30 cellular contexts compared by ENCODE assay signal in genomic region chr2:3643371-3644245, GRCh38. TPM values are rescaled to one million over a fixed set of nuclear protein-coding genes. Genes with fewer than 3 reads are reported as not detected.
A peak's percentile ranks its signal among the peaks of the same experiment; 100 is the strongest.
DNase-seq lines count a peak whose midpoint lies in the region; ATAC-seq, FAIRE-seq and TF ChIP-seq lines count a peak whose summit lies in the region.
"Had no signal": no experiment of that assay in that cellular context is flagged by ENCODE, and none has a peak within 500 bp of the region (broad histone marks: within the 10 kb centered on the region; RNA-seq: fewer than 3 reads in every experiment).

No MANE protein-coding gene starts in this region.

- BruUV-seq in HepG2 (replicated peaks; lab: Mats Ljungman, UMichigan): no TSS peak

- H3K9ac ChIP-seq in HepG2 (ENCODE audit: insufficient read depth, low read depth, low read length): no peak overlapping the region
- H3K9ac ChIP-seq: BLaER1, KMS-11 had no signal

- no peaks in the 10 kb centered on the region for H3K79me2 ChIP-seq in HepG2 (ENCODE audit: insufficient read depth, low read length)

- intact Hi-C loops in cardiac septum (cut with DNase I): no loop called here
- intact Hi-C loops in heart right ventricle (cut with DNase I): loop anchor here in 2 of 10 donors (10.0 kb wide), 2 partner anchors 49 to 219 kb away; partner anchors contain the start of gene COLEC11 (in 1 of the 2)
- intact Hi-C loops in adrenal gland (cut with DNase I): loop anchor here (10.0 kb wide), 2 partner anchors 199 to 229 kb away; no protein-coding TSS in a partner anchor
- intact Hi-C loops in HepG2 (cut with micrococcal nuclease; ENCODE audit: unreplicated experiment): no loop called here

- CTCF ChIA-PET in HepG2 (lab: Yijun Ruan, JAX; ENCODE audit: low intra/inter-chr PET ratio, low total read pairs): no interaction called here

- TF ChIP-seq EP300 in HepG2 (IDR thresholded peaks at IDR 0.05; ENCODE audit: low read depth in 2 of 2, low read length in 2 of 2): no peak
- TF ChIP-seq EP300 in HepG2 (CRISPR knock-in tag; IDR thresholded peaks at IDR 0.05; ENCODE audit: borderline replicate concordance): no peak
- no peak for TF ChIP-seq EP300 in suprapubic skin (IDR thresholded peaks at IDR 0.05)

- TF ChIP-seq RAD21 in HepG2 (CRISPR knock-in tag; IDR thresholded peaks at IDR 0.05): no peak

- WGBS in heart right ventricle, 2 donors: 92 to 94% methylated on average over 48 of the region's 48 CpGs
- 90 to 95% (median 93%) methylated on average over 10 to 48 of the region's 48 CpGs for WGBS in adrenal gland, 4 donors
- WGBS in HepG2 (ENCODE audit: low lambda C conversion rate): 79% methylated on average over 38 of the region's 48 CpGs
- 93% methylated on average over 25 of the region's 48 CpGs for WGBS in suprapubic skin

- peak; percentile 63 for DNase-seq in cardiac septum (ENCODE audit: low spot score)
- DNase-seq in heart right ventricle: no peak
- DNase-seq in adrenal gland: peak in 5 of 7 donors; percentile 4 to 38 (median 9)
- no peak for DNase-seq in HepG2 (ENCODE audit: low spot score)
- peak; percentile 55 to 73 for DNase-seq in suprapubic skin (ENCODE audit: low spot score in 2 of 2)
- DNase-seq in Ammon's horn (ENCODE audit: low spot score): no peak
- DNase-seq in effector CD4-positive, alpha-beta T cell: no peak
- DNase-seq: activated CD4-positive, alpha-beta T cell treated with anti-CD3 and anti-CD28 coated beads for 4 hours; cerebellar nuclear complex; NCI-H1417 treated with DMSO at 0.1 percent for 48 hours; NCI-H2081 treated with DMSO at 0.1 percent for 48 hours; NCI-H226; stimulated activated CD4-positive, alpha-beta T cell treated with anti-CD3 and anti-CD28 coated beads, Interleukin-15, amount 100 ng/mL, for 24 hours; stimulated activated naive CD4-positive, alpha-beta T cell had no signal

- H3K4me3 ChIP-seq in heart right ventricle: no peak overlapping the region
- no peak overlapping the region for H3K4me3 ChIP-seq in adrenal gland
- no peak overlapping the region for H3K4me3 ChIP-seq in HepG2 (replicated peaks in 1 of 3; ENCODE audit: insufficient read depth in 1 of 3, low read depth in 2 of 3, low read length in 3 of 3)
- H3K4me3 ChIP-seq in suprapubic skin: no peak overlapping the region
- H3K4me3 ChIP-seq: BLaER1, lung had no signal

- TF ChIP-seq POLR2A in adrenal gland (IDR thresholded peaks at IDR 0.05) (no peak), HepG2 (IDR thresholded peaks at IDR 0.05; ENCODE audit: insufficient read depth in 1 of 2, low read depth in 2 of 2, low read length in 2 of 2) (no peak), suprapubic skin (IDR thresholded peaks at IDR 0.05) (no peak)

- no peaks in the 10 kb centered on the region for H3K4me1 ChIP-seq in heart right ventricle
- no peaks in the 10 kb centered on the region for H3K4me1 ChIP-seq in adrenal gland (replicated peaks in 1 of 2)
- H3K4me1 ChIP-seq in HepG2 (ENCODE audit: insufficient read depth, low read length): peaks cover 21% of the 10 kb centered on the region
- H3K4me1 ChIP-seq in suprapubic skin: no peaks in the 10 kb centered on the region

- H2AFZ ChIP-seq in HepG2 (ENCODE audit: low read length): no peak overlapping the region

- H3K9me3 ChIP-seq in heart right ventricle: no peaks in the 10 kb centered on the region
- no peaks in the 10 kb centered on the region for H3K9me3 ChIP-seq in adrenal gland (replicated peaks in 1 of 3)
- H3K9me3 ChIP-seq in HepG2 (ENCODE audit: low read length): no peaks in the 10 kb centered on the region
- no peaks in the 10 kb centered on the region for H3K9me3 ChIP-seq in suprapubic skin
- H3K9me3 ChIP-seq: BLaER1 had no signal

- ATAC-seq in heart right ventricle (no peak), HepG2 (no peak), GM21528 (IDR thresholded peaks at IDR 0.05; ENCODE audit: low FRiP score, unreplicated experiment) (no peak)
- ATAC-seq: HCT116 had no signal

- FAIRE-seq in HepG2 (lab: Jason Lieb, UNC): no peak
- FAIRE-seq: GM19239, urothelium cell line had no signal

- no peaks in the 10 kb centered on the region for H4K20me1 ChIP-seq in HepG2 (ENCODE audit: insufficient read depth, low read length)
- H4K20me1 ChIP-seq: BLaER1 had no signal

- H3K27ac ChIP-seq in heart right ventricle (no peak overlapping the region), adrenal gland (no peak overlapping the region), HepG2 (ENCODE audit: extremely low read length, insufficient read depth, low read length) (no peak overlapping the region), suprapubic skin (no peak overlapping the region)
- H3K27ac ChIP-seq: BLaER1, KMS-11 had no signal

- in situ Hi-C loops in HepG2 (cut with HindIII; ENCODE audit: extremely low pct_ligation_motif_present, low pct_unique_long_range_greater_than_20kb): no loop called here

- TF ChIP-seq CTCF in heart right ventricle (IDR thresholded peaks at IDR 0.05): no peak
- TF ChIP-seq CTCF in adrenal gland (IDR thresholded peaks at IDR 0.05): no peak
- no peak for TF ChIP-seq CTCF in HepG2 (CRISPR knock-in tag; IDR thresholded peaks at IDR 0.05)
- TF ChIP-seq CTCF in suprapubic skin (IDR thresholded peaks at IDR 0.05): no peak

- H3K36me3 ChIP-seq in heart right ventricle: no peaks in the 10 kb centered on the region
- H3K36me3 ChIP-seq in adrenal gland (replicated peaks in 1 of 2): no peaks in the 10 kb centered on the region
- no peaks in the 10 kb centered on the region for H3K36me3 ChIP-seq in HepG2 (replicated peaks in 1 of 2; ENCODE audit: control insufficient read depth in 1 of 2, insufficient read depth in 2 of 2, low read length in 2 of 2)
- no peaks in the 10 kb centered on the region for H3K36me3 ChIP-seq in suprapubic skin
- H3K36me3 ChIP-seq: BLaER1 had no signal

- H3K27me3 ChIP-seq in heart right ventricle (no peaks in the 10 kb centered on the region), adrenal gland (no peaks in the 10 kb centered on the region), HepG2 (ENCODE audit: control insufficient read depth in 1 of 2, insufficient read depth in 2 of 2, low read length in 2 of 2) (peaks cover 3 to 12% of the 10 kb centered on the region in 2 experiments; a peak in 3 of 5 replicates), suprapubic skin (peaks cover under 1% of the 10 kb centered on the region)
- H3K27me3 ChIP-seq: BLaER1 had no signal

- no peak overlapping the region for H3K4me2 ChIP-seq in HepG2 (ENCODE audit: low read depth, low read length)
- H3K4me2 ChIP-seq: BLaER1, KMS-11 had no signal

- POLR2A ChIA-PET in HepG2 (lab: Yijun Ruan, JAX): interaction anchor here (1.4 kb wide), 1 partner anchor 16 kb away, joined by 3 read pairs; no protein-coding TSS in a partner anchor

RNA-seq across cellular contexts. Expression of gene ALLC, which starts 14.4 kb away (rescaled TPM):
- total RNA-seq in cardiac septum (not detected), heart right ventricle (not detected), adrenal gland (1 to 10 TPM in 1 of 8 donors, under 1 TPM in 2, not detected in 5; 0.47 to 1.0 (median 0.57) TPM), HepG2 (2016; rRNA removed; fragmentation: Illumina TruSeq; extraction: Trizol) (0.11 TPM in 1 of 2 replicates, not detected in the other), suprapubic skin (not detected)
- polyA plus RNA-seq in heart right ventricle (under 1 TPM in 1 of 2 donors, not detected in 1; 0.59 TPM), adrenal gland (1 to 10 TPM in 2 of 3 donors, under 1 TPM in 1; 0.07 to 7.9 (median 2.8) TPM), HepG2 (2011; rRNA removed) (0.04 and 0.08 TPM in 2 replicates)
- 0.20 TPM in 1 of 2 replicates, not detected in the other for total RNA-seq in HepG2 (2016; cell fraction: cytosol; rRNA removed; fragmentation: Illumina TruSeq; extraction: Trizol; ENCODE audit: low read depth)
- 0.19 TPM in 1 of 2 replicates, not detected in the other for total RNA-seq in HepG2 (2016; cell fraction: insoluble cytoplasmic fraction; rRNA removed; fragmentation: Illumina TruSeq; extraction: Trizol)
- 0.14 TPM in 1 of 2 replicates, not detected in the other for total RNA-seq in HepG2 (2016; cell fraction: membrane; rRNA removed; fragmentation: Illumina TruSeq; extraction: Trizol)
- total RNA-seq in HepG2 (2016; cell fraction: nucleus; rRNA removed; fragmentation: Illumina TruSeq; extraction: Trizol): 0.25 and 0.43 TPM in 2 replicates
- 0.03 TPM in 1 of 2 replicates, not detected in the other for polyA plus RNA-seq in HepG2 (2011; cell fraction: cytosol; rRNA removed)
- polyA plus RNA-seq in HepG2 (2011; cell fraction: nucleus; rRNA removed): 0.07 and 0.16 TPM in 2 replicates
- not detected in 2 replicates for polyA plus RNA-seq in HepG2 (2012)
- not detected in 2 replicates for polyA plus RNA-seq in HepG2 (2016; cell fraction: cytosol; fragmentation: Illumina TruSeq; extraction: Trizol; ENCODE audit: low read depth)
- 0.25 TPM in 1 of 2 replicates, not detected in the other for polyA plus RNA-seq in HepG2 (2016; cell fraction: insoluble cytoplasmic fraction; fragmentation: Illumina TruSeq; extraction: Trizol; ENCODE audit: low read depth)
- 0.08 TPM in 1 of 2 replicates, not detected in the other for polyA plus RNA-seq in HepG2 (2016; cell fraction: membrane; fragmentation: Illumina TruSeq; extraction: Trizol; ENCODE audit: low read depth)
- polyA plus RNA-seq in HepG2 (2016; cell fraction: nucleus; fragmentation: Illumina TruSeq; extraction: Trizol; ENCODE audit: insufficient read depth, low read depth): 0.92 and 1.3 TPM in 2 replicates
- not detected in 2 replicates for polyA minus RNA-seq in HepG2 (2011; rRNA and poly(A)+ RNA removed; ENCODE audit: low replicate concordance)
- polyA minus RNA-seq in HepG2 (2011; cell fraction: cytosol; rRNA and poly(A)+ RNA removed): not detected in 2 replicates
- 0.39 TPM in 1 of 2 replicates, not detected in the other for polyA minus RNA-seq in HepG2 (2011; cell fraction: nucleus; rRNA and poly(A)+ RNA removed)
- total RNA-seq: activated T-helper 1 cell treated with anti-CD3 and anti-CD28 coated beads, Interleukin-12 subunit alpha, Interleukin-12 subunit beta, Interleukin-2, Interleukin-4 antibody, amounts not matched to agents 30 ng/mL and 10 ng/mL and 1 ng/mL, durations not matched to agents 14 hours and 24 hours and 36 hours; glomerular endothelial cell; HT1080; lung; neural crest cell; progenitor cell of endocrine pancreas; RPMI7951; T-helper 1 cell treated with Interleukin-12 subunit alpha and Interleukin-12 subunit beta and Interleukin-4 antibody, amounts not matched to agents 30 ng/mL and 1 ng/mL, for 36 hours; temporal lobe had no signal

RNA-seq across cellular contexts. Expression of gene COLEC11, which starts 48.7 kb away (rescaled TPM):
- 3.1 TPM for total RNA-seq in cardiac septum
- total RNA-seq in heart right ventricle: 1 to 10 TPM; 2.0 to 7.2 (median 4.1) TPM
- 10 to 100 TPM; 18.2 to 26.7 TPM for polyA plus RNA-seq in heart right ventricle
- 100 to 1,000 TPM in 2 of 8 donors, 10 to 100 TPM in 6; 21.9 to 132 (median 69.3) TPM for total RNA-seq in adrenal gland
- polyA plus RNA-seq in adrenal gland: 100 to 1,000 TPM in 2 of 3 donors, 10 to 100 TPM in 1; 16.8 to 155 (median 107) TPM
- total RNA-seq in HepG2 (2016; rRNA removed; fragmentation: Illumina TruSeq; extraction: Trizol): 2.5 and 3.0 TPM in 2 replicates
- total RNA-seq in HepG2 (2016; cell fraction: cytosol; rRNA removed; fragmentation: Illumina TruSeq; extraction: Trizol; ENCODE audit: low read depth): 1.2 and 1.9 TPM in 2 replicates
- total RNA-seq in HepG2 (2016; cell fraction: insoluble cytoplasmic fraction; rRNA removed; fragmentation: Illumina TruSeq; extraction: Trizol): 2.5 and 3.0 TPM in 2 replicates
- total RNA-seq in HepG2 (2016; cell fraction: membrane; rRNA removed; fragmentation: Illumina TruSeq; extraction: Trizol): 2.2 and 2.3 TPM in 2 replicates
- total RNA-seq in HepG2 (2016; cell fraction: nucleus; rRNA removed; fragmentation: Illumina TruSeq; extraction: Trizol): 2.7 and 3.4 TPM in 2 replicates
- polyA plus RNA-seq in HepG2 (2011; rRNA removed): 1.5 and 2.6 TPM in 2 replicates
- polyA plus RNA-seq in HepG2 (2011; cell fraction: cytosol; rRNA removed): 2.8 TPM in 2 replicates
- polyA plus RNA-seq in HepG2 (2011; cell fraction: nucleus; rRNA removed): 4.0 and 4.6 TPM in 2 replicates
- polyA plus RNA-seq in HepG2 (2012): 1.6 and 1.9 TPM in 2 replicates
- polyA plus RNA-seq in HepG2 (2016; cell fraction: cytosol; fragmentation: Illumina TruSeq; extraction: Trizol; ENCODE audit: low read depth): 0.71 and 0.78 TPM in 2 replicates
- polyA plus RNA-seq in HepG2 (2016; cell fraction: insoluble cytoplasmic fraction; fragmentation: Illumina TruSeq; extraction: Trizol; ENCODE audit: low read depth): 2.0 and 3.6 TPM in 2 replicates
- polyA plus RNA-seq in HepG2 (2016; cell fraction: membrane; fragmentation: Illumina TruSeq; extraction: Trizol; ENCODE audit: low read depth): 1.5 TPM in 2 replicates
- polyA plus RNA-seq in HepG2 (2016; cell fraction: nucleus; fragmentation: Illumina TruSeq; extraction: Trizol; ENCODE audit: insufficient read depth, low read depth): 5.0 and 5.6 TPM in 2 replicates
- polyA minus RNA-seq in HepG2 (2011; rRNA and poly(A)+ RNA removed; ENCODE audit: low replicate concordance): 1.8 TPM in 1 of 2 replicates, not detected in the other
- 0.69 and 1.3 TPM in 2 replicates for polyA minus RNA-seq in HepG2 (2011; cell fraction: cytosol; rRNA and poly(A)+ RNA removed)
- polyA minus RNA-seq in HepG2 (2011; cell fraction: nucleus; rRNA and poly(A)+ RNA removed): 2.6 and 2.8 TPM in 2 replicates
- total RNA-seq in suprapubic skin: under 1 TPM in 2 of 4 donors, not detected in 2; 0.39 to 0.68 TPM
- total RNA-seq: activated T-helper 1 cell treated with anti-CD3 and anti-CD28 coated beads, Interleukin-12 subunit alpha, Interleukin-12 subunit beta, Interleukin-2, Interleukin-4 antibody, amounts not matched to agents 30 ng/mL and 10 ng/mL and 1 ng/mL, durations not matched to agents 14 hours and 24 hours and 36 hours; kidney epithelial cell; neural crest cell; progenitor cell of endocrine pancreas; T-helper 1 cell treated with Interleukin-12 subunit alpha and Interleukin-12 subunit beta and Interleukin-4 antibody, amounts not matched to agents 30 ng/mL and 1 ng/mL, for 36 hours had no signal

RNA-seq across cellular contexts. Expression of gene DCDC2C, which starts 59.8 kb away (rescaled TPM):
- not detected for total RNA-seq in cardiac septum
- total RNA-seq in heart right ventricle: under 1 TPM in 1 of 10 donors, not detected in 9; 0.66 TPM
- polyA plus RNA-seq in heart right ventricle: not detected
- total RNA-seq in adrenal gland: under 1 TPM in 2 of 8 donors, not detected in 6; 0.30 to 0.39 TPM
- 1 to 10 TPM in 1 of 3 donors, under 1 TPM in 2; 0.18 to 2.0 (median 0.71) TPM for polyA plus RNA-seq in adrenal gland
- total RNA-seq in HepG2 (2016; rRNA removed; fragmentation: Illumina TruSeq; extraction: Trizol): not detected in 2 replicates
- not detected in 2 replicates for total RNA-seq in HepG2 (2016; cell fraction: cytosol; rRNA removed; fragmentation: Illumina TruSeq; extraction: Trizol; ENCODE audit: low read depth)
- not detected in 2 replicates for total RNA-seq in HepG2 (2016; cell fraction: insoluble cytoplasmic fraction; rRNA removed; fragmentation: Illumina TruSeq; extraction: Trizol)
- total RNA-seq in HepG2 (2016; cell fraction: membrane; rRNA removed; fragmentation: Illumina TruSeq; extraction: Trizol): not detected in 2 replicates
- total RNA-seq in HepG2 (2016; cell fraction: nucleus; rRNA removed; fragmentation: Illumina TruSeq; extraction: Trizol): not detected in 2 replicates
- polyA plus RNA-seq in HepG2 (2011; rRNA removed): not detected in 2 replicates
- not detected in 2 replicates for polyA plus RNA-seq in HepG2 (2011; cell fraction: cytosol; rRNA removed)
- polyA plus RNA-seq in HepG2 (2011; cell fraction: nucleus; rRNA removed): not detected in 2 replicates
- not detected in 2 replicates for polyA plus RNA-seq in HepG2 (2012)
- polyA plus RNA-seq in HepG2 (2016; cell fraction: cytosol; fragmentation: Illumina TruSeq; extraction: Trizol; ENCODE audit: low read depth): not detected in 2 replicates
- polyA plus RNA-seq in HepG2 (2016; cell fraction: insoluble cytoplasmic fraction; fragmentation: Illumina TruSeq; extraction: Trizol; ENCODE audit: low read depth): not detected in 2 replicates
- polyA plus RNA-seq in HepG2 (2016; cell fraction: membrane; fragmentation: Illumina TruSeq; extraction: Trizol; ENCODE audit: low read depth): not detected in 2 replicates
- polyA plus RNA-seq in HepG2 (2016; cell fraction: nucleus; fragmentation: Illumina TruSeq; extraction: Trizol; ENCODE audit: insufficient read depth, low read depth): not detected in 2 replicates
- polyA minus RNA-seq in HepG2 (2011; rRNA and poly(A)+ RNA removed; ENCODE audit: low replicate concordance): not detected in 2 replicates
- not detected in 2 replicates for polyA minus RNA-seq in HepG2 (2011; cell fraction: cytosol; rRNA and poly(A)+ RNA removed)
- not detected in 2 replicates for polyA minus RNA-seq in HepG2 (2011; cell fraction: nucleus; rRNA and poly(A)+ RNA removed)
- total RNA-seq in suprapubic skin: 1 to 10 TPM in 1 of 4 donors, not detected in 3; 1.0 TPM
- total RNA-seq: activated T-helper 1 cell treated with anti-CD3 and anti-CD28 coated beads, Interleukin-12 subunit alpha, Interleukin-12 subunit beta, Interleukin-2, Interleukin-4 antibody, amounts not matched to agents 30 ng/mL and 10 ng/mL and 1 ng/mL, durations not matched to agents 14 hours and 24 hours and 36 hours; glomerular endothelial cell; kidney epithelial cell; neural crest cell; progenitor cell of endocrine pancreas; RPMI7951; T-helper 1 cell treated with Interleukin-12 subunit alpha and Interleukin-12 subunit beta and Interleukin-4 antibody, amounts not matched to agents 30 ng/mL and 1 ng/mL, for 36 hours had no signal
- polyA plus RNA-seq: lung had no signal

Comparison
In these comparisons a context has a peak if more than half of its experiments do, and no peak if none do; other contexts are left out.
1. DNase-seq: peak in cardiac septum (single experiment), adrenal gland (5 of 7) and suprapubic skin (2 of 2); none in heart right ventricle (0 of 2), HepG2 (single experiment), Ammon's horn (single experiment) and effector CD4-positive, alpha-beta T cell (single experiment).
2. intact Hi-C loops: an anchor here in adrenal gland (10.0 kb wide); none called in cardiac septum and HepG2.